In the genomic region with DNA sequence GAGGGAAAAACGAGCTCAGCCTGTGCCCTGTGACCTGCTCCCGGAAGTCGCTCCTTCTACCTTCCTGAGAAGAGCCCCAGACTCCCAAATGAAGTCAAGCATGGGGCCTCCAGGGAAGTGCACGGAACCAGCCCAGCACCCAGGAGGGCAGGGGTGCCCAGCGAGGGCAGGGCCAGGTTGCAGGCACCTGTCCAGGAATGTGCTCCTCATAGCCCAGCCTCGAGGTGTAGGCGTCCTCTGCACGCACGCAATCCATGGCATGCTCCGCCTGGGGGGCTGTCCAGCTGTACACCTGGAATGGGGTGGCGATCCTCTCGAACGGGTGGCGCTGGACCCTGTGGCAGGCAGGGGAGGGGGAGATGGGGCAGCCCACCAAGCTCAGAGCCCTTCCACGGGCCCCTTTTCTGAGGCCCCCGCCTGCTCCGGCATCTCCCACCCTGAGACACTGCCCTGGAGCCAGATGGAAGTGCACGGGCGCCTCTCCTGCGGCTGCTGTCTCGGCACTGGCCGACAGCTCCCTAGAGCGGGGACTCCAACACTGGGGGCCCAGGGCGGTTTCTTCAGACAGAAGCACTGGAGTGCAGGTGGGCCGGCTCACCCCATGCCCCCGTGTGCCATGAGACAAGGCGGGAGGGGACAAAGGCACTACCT, we compare ENCODE assay signal across 15 cellular contexts. TPM values are rescaled to one million over a fixed set of nuclear protein-coding genes. Genes with fewer than 3 reads are reported as not detected.
DNase-seq lines count a peak whose midpoint lies in the region; ATAC-seq and TF ChIP-seq lines count a peak whose summit lies in the region.
"Had no signal": no experiment of that assay in that cellular context is flagged by ENCODE, and none has a peak within 500 bp of the region (broad histone marks: within the 10 kb centered on the region; RNA-seq: fewer than 3 reads in every experiment).

No MANE protein-coding gene starts in this region.

- H3K4me3 Mint-ChIP-seq in activated naive CD8-positive, alpha-beta T cell treated with anti-CD3 and anti-CD28 coated beads, Interleukin-2, amount 10 ng/mL, durations not matched to agents 7 days and 5 days, result no peak overlapping the region
- H3K4me3 Mint-ChIP-seq in activated naive CD8-positive, alpha-beta T cell treated with anti-CD3 and anti-CD28 coated beads for 36 hours, result no peak overlapping the region
- H3K4me3 Mint-ChIP-seq in T-helper 2 cell treated with Interferon-gamma antibody and Interleukin-4, amounts not matched to agents 5 μg/mL and 100 μg/mL, for 36 hours, result no peak overlapping the region
- H3K4me3 Mint-ChIP-seq: T-helper 1 cell treated with Interleukin-12 subunit alpha and Interleukin-12 subunit beta and Interleukin-4 antibody, amounts not matched to agents 30 μg/mL and 1 μg/mL, for 36 hours had no signal

- H3K27me3 ChIP-seq in adrenal gland (no peaks in the 10 kb centered on the region), upper lobe of right lung (no peaks in the 10 kb centered on the region)
- H3K27me3 ChIP-seq: dorsolateral prefrontal cortex had no signal

- H3K36me3 ChIP-seq in adrenal gland (replicated peaks in 1 of 2), result peaks cover 0 to 82% of the 10 kb centered on the region in 2 donors
- H3K36me3 ChIP-seq in upper lobe of right lung, result peaks cover 76% of the 10 kb centered on the region

- peaks cover 2% of the 10 kb centered on the region for H3K4me1 Mint-ChIP-seq in activated naive CD8-positive, alpha-beta T cell treated with anti-CD3 and anti-CD28 coated beads, Interleukin-2, amount 10 ng/mL, durations not matched to agents 7 days and 5 days
- H3K4me1 Mint-ChIP-seq in activated naive CD8-positive, alpha-beta T cell treated with anti-CD3 and anti-CD28 coated beads for 36 hours, result peaks cover 3% of the 10 kb centered on the region
- peaks cover 3% of the 10 kb centered on the region for H3K4me1 Mint-ChIP-seq in T-helper 2 cell treated with Interferon-gamma antibody and Interleukin-4, amounts not matched to agents 5 μg/mL and 100 μg/mL, for 36 hours (ENCODE audit: low read depth)

- ATAC-seq in activated naive CD8-positive, alpha-beta T cell treated with anti-CD3 and anti-CD28 coated beads, Interleukin-2, amount 10 ng/mL, durations not matched to agents 7 days and 5 days (ENCODE audit: low read depth), result no peak
- ATAC-seq in upper lobe of right lung, result no peak

- no peak for TF ChIP-seq POLR2A in adrenal gland (IDR thresholded peaks at IDR 0.05)

- no peak for TF ChIP-seq CTCF in adrenal gland (IDR thresholded peaks at IDR 0.05)
- no peak for TF ChIP-seq CTCF in upper lobe of right lung (IDR thresholded peaks at IDR 0.05)

- H3K9me3 Mint-ChIP-seq in activated naive CD8-positive, alpha-beta T cell treated with anti-CD3 and anti-CD28 coated beads, Interleukin-2, amount 10 ng/mL, durations not matched to agents 7 days and 5 days, result no peaks in the 10 kb centered on the region
- no peaks in the 10 kb centered on the region for H3K9me3 Mint-ChIP-seq in activated naive CD8-positive, alpha-beta T cell treated with anti-CD3 and anti-CD28 coated beads for 36 hours
- no peaks in the 10 kb centered on the region for H3K9me3 Mint-ChIP-seq in T-helper 2 cell treated with Interferon-gamma antibody and Interleukin-4, amounts not matched to agents 5 μg/mL and 100 μg/mL, for 36 hours
- H3K9me3 Mint-ChIP-seq: T-helper 1 cell treated with Interleukin-12 subunit alpha and Interleukin-12 subunit beta and Interleukin-4 antibody, amounts not matched to agents 30 μg/mL and 1 μg/mL, for 36 hours had no signal

- intact Hi-C loops in adrenal gland (cut with DNase I), result no loop called here
- intact Hi-C loops in upper lobe of right lung (cut with DNase I), result no loop called here

- H3K4me1 ChIP-seq in adrenal gland (replicated peaks in 1 of 2) (peaks cover 20% of the 10 kb centered on the region in 2 donors), upper lobe of right lung (no peaks in the 10 kb centered on the region)

- DNase-seq in DMS79 treated with DMSO at 0.1 percent for 48 hours (lab: John Stamatoyannopoulos, UW), result peak; percentile 92
- DNase-seq in DMS79 (lab: John Stamatoyannopoulos, UW), result no peak
- peak; percentile 24 for DNase-seq in activated naive CD8-positive, alpha-beta T cell treated with anti-CD3 and anti-CD28 coated beads, Interleukin-2, amount 10 ng/mL, durations not matched to agents 7 days and 5 days
- no peak for DNase-seq in activated naive CD8-positive, alpha-beta T cell treated with anti-CD3 and anti-CD28 coated beads for 36 hours
- DNase-seq in adrenal gland, result peak in 6 of 7 donors; percentile 0 to 49 (median 16)
- DNase-seq in upper lobe of right lung, result peak; percentile 63
- no peak for DNase-seq in T-helper 2 cell treated with Interferon-gamma antibody and Interleukin-4, amounts not matched to agents 5 μg/mL and 100 μg/mL, for 36 hours (ENCODE audit: low spot score)
- no peak for DNase-seq in HK-2 (ENCODE audit: unreplicated experiment)
- DNase-seq: activated CD4-positive, alpha-beta T cell treated with anti-CD3 and anti-CD28 coated beads, Interleukin-2, amount 50 U/mL, for 48 hours; activated effector memory CD4-positive, alpha-beta T cell treated with Interleukin-2 at 50 U/mL for 16 hours; MM.1S had no signal

- no peaks in the 10 kb centered on the region for H3K27me3 Mint-ChIP-seq in activated naive CD8-positive, alpha-beta T cell treated with anti-CD3 and anti-CD28 coated beads, Interleukin-2, amount 10 ng/mL, durations not matched to agents 7 days and 5 days
- no peaks in the 10 kb centered on the region for H3K27me3 Mint-ChIP-seq in activated naive CD8-positive, alpha-beta T cell treated with anti-CD3 and anti-CD28 coated beads for 36 hours
- H3K27me3 Mint-ChIP-seq in T-helper 2 cell treated with Interferon-gamma antibody and Interleukin-4, amounts not matched to agents 5 μg/mL and 100 μg/mL, for 36 hours (ENCODE audit: low read depth), result no peaks in the 10 kb centered on the region

- H3K27ac ChIP-seq in adrenal gland, result no peak overlapping the region
- H3K27ac ChIP-seq in upper lobe of right lung, result no peak overlapping the region
- H3K27ac ChIP-seq: dorsolateral prefrontal cortex had no signal

- H3K4me3 ChIP-seq in adrenal gland (no peak overlapping the region), upper lobe of right lung (no peak overlapping the region)
- H3K4me3 ChIP-seq: dorsolateral prefrontal cortex had no signal

- WGBS in adrenal gland, 4 donors, result 86 to 100% (median 91%) methylated on average over 1 to 27 of the region's 27 CpGs

- POLR2A ChIA-PET in activated naive CD8-positive, alpha-beta T cell treated with anti-CD3 and anti-CD28 coated beads, Interleukin-2, amount 10 ng/mL, durations not matched to agents 7 days and 5 days (lab: Charles Lee), result interaction anchor here (1.6 kb wide), 1 partner anchor 17 kb away, joined by 3 read pairs; no protein-coding TSS in a partner anchor

- no peaks in the 10 kb centered on the region for H3K36me3 Mint-ChIP-seq in activated naive CD8-positive, alpha-beta T cell treated with anti-CD3 and anti-CD28 coated beads, Interleukin-2, amount 10 ng/mL, durations not matched to agents 7 days and 5 days
- H3K36me3 Mint-ChIP-seq in activated naive CD8-positive, alpha-beta T cell treated with anti-CD3 and anti-CD28 coated beads for 36 hours, result peaks cover 11% of the 10 kb centered on the region
- H3K36me3 Mint-ChIP-seq in T-helper 2 cell treated with Interferon-gamma antibody and Interleukin-4, amounts not matched to agents 5 μg/mL and 100 μg/mL, for 36 hours (ENCODE audit: low read depth), result peaks cover 9% of the 10 kb centered on the region

- no peak overlapping the region for H3K27ac Mint-ChIP-seq in activated naive CD8-positive, alpha-beta T cell treated with anti-CD3 and anti-CD28 coated beads, Interleukin-2, amount 10 ng/mL, durations not matched to agents 7 days and 5 days
- H3K27ac Mint-ChIP-seq in activated naive CD8-positive, alpha-beta T cell treated with anti-CD3 and anti-CD28 coated beads for 36 hours, result no peak overlapping the region
- no peak overlapping the region for H3K27ac Mint-ChIP-seq in T-helper 2 cell treated with Interferon-gamma antibody and Interleukin-4, amounts not matched to agents 5 μg/mL and 100 μg/mL, for 36 hours
- H3K27ac Mint-ChIP-seq: T-helper 1 cell treated with Interleukin-12 subunit alpha and Interleukin-12 subunit beta and Interleukin-4 antibody, amounts not matched to agents 30 μg/mL and 1 μg/mL, for 36 hours had no signal

- no peaks in the 10 kb centered on the region for H3K9me3 ChIP-seq in adrenal gland (replicated peaks in 1 of 3)
- no peaks in the 10 kb centered on the region for H3K9me3 ChIP-seq in upper lobe of right lung

RNA-seq across cellular contexts. Expression of a gene that starts 10.9 kb away (rescaled TPM):
- total RNA-seq in activated naive CD8-positive, alpha-beta T cell treated with anti-CD3 and anti-CD28 coated beads, Interleukin-2, amount 10 ng/mL, durations not matched to agents 7 days and 5 days, result 10 to 100 TPM; 46.2 to 48.7 TPM
- total RNA-seq in activated naive CD8-positive, alpha-beta T cell treated with anti-CD3 and anti-CD28 coated beads for 36 hours, result 100 to 1,000 TPM; 162 to 171 TPM
- total RNA-seq in adrenal gland (100 to 1,000 TPM; 116 to 191 (median 135) TPM), upper lobe of right lung (63.5 TPM)
- polyA plus RNA-seq in adrenal gland, result 100 to 1,000 TPM in 2 of 3 donors, 10 to 100 TPM in 1; 57.6 to 118 (median 109) TPM

RNA-seq across cellular contexts. Expression of a gene that starts 48.8 kb away (rescaled TPM):
- total RNA-seq in activated naive CD8-positive, alpha-beta T cell treated with anti-CD3 and anti-CD28 coated beads, Interleukin-2, amount 10 ng/mL, durations not matched to agents 7 days and 5 days, result under 1 TPM; 0.08 to 0.09 TPM
- not detected for total RNA-seq in activated naive CD8-positive, alpha-beta T cell treated with anti-CD3 and anti-CD28 coated beads for 36 hours
- total RNA-seq in adrenal gland (1 to 10 TPM in 1 of 8 donors, under 1 TPM in 4, not detected in 3; 0.10 to 1.5 (median 0.17) TPM), upper lobe of right lung (0.20 TPM)
- 1 to 10 TPM in 1 of 3 donors, under 1 TPM in 2; 0.59 to 4.7 (median 0.77) TPM for polyA plus RNA-seq in adrenal gland
- total RNA-seq: HT1080, omental fat pad had no signal

Comparison
In these comparisons a context has a peak if more than half of its experiments do, and no peak if none do; other contexts are left out.
1. DNase-seq: peak in DMS79 treated with DMSO at 0.1 percent for 48 hours (single experiment), activated naive CD8-positive, alpha-beta T cell treated with anti-CD3 and anti-CD28 coated beads, Interleukin-2, amount 10 ng/mL, durations not matched to agents 7 days and 5 days (single experiment), adrenal gland (6 of 7) and upper lobe of right lung (single experiment); none in DMS79 (single experiment), activated naive CD8-positive, alpha-beta T cell treated with anti-CD3 and anti-CD28 coated beads for 36 hours (single experiment), T-helper 2 cell treated with Interferon-gamma antibody and Interleukin-4, amounts not matched to agents 5 μg/mL and 100 μg/mL, for 36 hours (single experiment) and HK-2 (single experiment).